In the genomic region with DNA sequence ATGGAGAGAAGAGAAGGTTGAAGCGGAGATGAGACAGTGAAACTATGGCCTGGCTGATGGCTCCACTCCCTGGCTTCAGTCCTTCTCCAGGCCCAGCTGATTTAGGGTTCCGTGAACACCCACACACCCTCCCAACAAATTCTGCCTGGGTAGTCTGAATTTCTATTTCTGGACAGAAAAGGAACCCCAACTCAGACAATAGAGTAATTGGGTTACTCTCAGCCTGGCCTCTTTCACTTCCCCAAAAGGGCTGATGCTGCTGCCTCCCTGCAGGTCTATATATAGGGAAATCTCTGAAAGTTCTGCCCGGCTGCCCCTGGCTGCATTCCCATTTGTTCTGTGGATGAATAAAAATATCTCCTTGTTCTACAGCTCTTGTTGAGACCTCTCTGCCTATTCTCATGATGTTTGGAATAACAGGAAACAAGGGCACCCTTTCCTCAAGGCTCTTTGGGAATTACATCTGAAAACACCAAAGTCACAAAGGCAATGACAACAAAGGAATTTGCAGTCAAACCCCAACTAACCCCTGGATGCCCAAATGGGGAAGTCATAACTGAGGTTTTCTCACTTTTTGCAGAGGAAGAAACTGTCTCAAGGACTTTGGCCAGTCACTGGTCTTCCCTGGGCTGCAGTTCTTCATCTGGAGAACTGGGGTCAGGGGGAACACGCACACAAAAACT, we compare ENCODE assay signal across 8 cellular contexts. TPM values are rescaled to one million over a fixed set of nuclear protein-coding genes. Genes with fewer than 3 reads are reported as not detected.
DNase-seq lines count a peak whose midpoint lies in the region; ATAC-seq and TF ChIP-seq lines count a peak whose summit lies in the region.

No MANE protein-coding gene starts in this region.

- no peaks in the 10 kb centered on the region for H3F3A ChIP-seq in neural progenitor cell (ENCODE audit: low read depth)

- no peak overlapping the region for H3K4me3 Mint-ChIP-seq in effector memory CD8-positive, alpha-beta T cell
- H3K4me3 Mint-ChIP-seq in neural progenitor cell = no peak overlapping the region

- H3K27ac ChIP-seq in stomach smooth muscle (ENCODE audit: low read length) (peak overlapping the region; percentile 94), neural progenitor cell (no peak overlapping the region)

- H3K27me3 Mint-ChIP-seq in effector memory CD8-positive, alpha-beta T cell = peaks cover 29 to 35% of the 10 kb centered on the region in 2 donors
- H3K27me3 Mint-ChIP-seq in neural progenitor cell (ENCODE audit: insufficient read depth, low read depth) = peaks cover 8% of the 10 kb centered on the region

- H3K9me3 ChIP-seq in stomach smooth muscle (ENCODE audit: control insufficient read depth in 2 of 2, low read length in 2 of 2) = no peaks in the 10 kb centered on the region
- H3K9me3 ChIP-seq in neural progenitor cell (ENCODE audit: low read depth) = no peaks in the 10 kb centered on the region

- H3K4me1 ChIP-seq in stomach smooth muscle (ENCODE audit: control insufficient read depth, insufficient read depth, low read length) = peaks cover 43% of the 10 kb centered on the region
- no peaks in the 10 kb centered on the region for H3K4me1 ChIP-seq in neural progenitor cell

- peak overlapping the region; percentile 35 to 58 for H3K9ac ChIP-seq in stomach smooth muscle (ENCODE audit: low read length in 2 of 2)
- H3K9ac ChIP-seq in neural progenitor cell = no peak overlapping the region

- H3K36me3 Mint-ChIP-seq in effector memory CD8-positive, alpha-beta T cell (ENCODE audit: insufficient read depth) = no peaks in the 10 kb centered on the region
- no peaks in the 10 kb centered on the region for H3K36me3 Mint-ChIP-seq in neural progenitor cell

- H3K4me2 ChIP-seq in neural progenitor cell = no peak overlapping the region

- H3K79me2 ChIP-seq in neural progenitor cell (ENCODE audit: low read depth) = no peaks in the 10 kb centered on the region

- no peak overlapping the region for H2AFZ ChIP-seq in neural progenitor cell (replicated peaks)

- no peaks in the 10 kb centered on the region for H3K4me1 Mint-ChIP-seq in effector memory CD8-positive, alpha-beta T cell (ENCODE audit: low read depth in 2 of 2)
- H3K4me1 Mint-ChIP-seq in neural progenitor cell = no peaks in the 10 kb centered on the region

- H3K27me3 ChIP-seq in stomach smooth muscle (ENCODE audit: control insufficient read depth in 1 of 2, insufficient read depth in 2 of 2, low read length in 2 of 2) (no peaks in the 10 kb centered on the region), neural progenitor cell (no peaks in the 10 kb centered on the region)

- H3K27ac Mint-ChIP-seq in effector memory CD8-positive, alpha-beta T cell = no peak overlapping the region
- no peak overlapping the region for H3K27ac Mint-ChIP-seq in neural progenitor cell

- TF ChIP-seq CTCF in neural progenitor cell (IDR thresholded peaks at IDR 0.05) (no peak), foreskin fibroblast (IDR thresholded peaks at IDR 0.05; ENCODE audit: low read depth, low read length) (no peak)

- ATAC-seq in GM19372 (IDR thresholded peaks at IDR 0.05; ENCODE audit: low read depth, unreplicated experiment) (peak; percentile 64), HG03342 (IDR thresholded peaks at IDR 0.05; ENCODE audit: unreplicated experiment) (peak; percentile 77)
- peak; percentile 36 for ATAC-seq in effector memory CD8-positive, alpha-beta T cell (replicated peaks)

- DNase-seq in effector memory CD8-positive, alpha-beta T cell = no peak
- DNase-seq in neural progenitor cell (ENCODE audit: low spot score) = no peak
- DNase-seq in H4 (ENCODE audit: low spot score) = no peak
- no peak for DNase-seq in foreskin fibroblast
- no peak for DNase-seq in HuH-7 (ENCODE audit: low spot score)

- no peaks in the 10 kb centered on the region for H4K20me1 ChIP-seq in neural progenitor cell (ENCODE audit: low read depth)

- no peaks in the 10 kb centered on the region for H3K9me3 Mint-ChIP-seq in effector memory CD8-positive, alpha-beta T cell
- H3K9me3 Mint-ChIP-seq in neural progenitor cell = no peaks in the 10 kb centered on the region

- H3K36me3 ChIP-seq in stomach smooth muscle (ENCODE audit: control insufficient read depth in 2 of 2, insufficient read depth in 2 of 2, low read length in 2 of 2) (no peaks in the 10 kb centered on the region), neural progenitor cell (no peaks in the 10 kb centered on the region)

- H3K4me3 ChIP-seq in stomach smooth muscle (ENCODE audit: low read length in 2 of 2) (peak overlapping the region in 1 of 2 donors; percentile 47), neural progenitor cell (no peak overlapping the region), foreskin fibroblast (ENCODE audit: low read depth in 1 of 2, low read length in 2 of 2) (no peak overlapping the region)

RNA-seq across cellular contexts. Expression of a gene that starts 11.4 kb away (rescaled TPM):
- 11.4 and 14.8 TPM in 2 replicates for total RNA-seq in neural progenitor cell (ENCODE audit: low replicate concordance)
- total RNA-seq in H4 (2014; rRNA removed; shearing (Covaris generic)) = 2.9 and 3.8 TPM in 2 replicates

RNA-seq across cellular contexts. Expression of a gene that starts 30.2 kb away (rescaled TPM):
- 65.0 and 108 TPM in 2 replicates for total RNA-seq in neural progenitor cell (ENCODE audit: low replicate concordance)
- 56.3 and 60.7 TPM in 2 replicates for total RNA-seq in H4 (2014; rRNA removed; shearing (Covaris generic))
